Comparison of ENCODE assay signal across 27 cellular contexts in genomic region chr17:43644081-43644480, GRCh38. TPM values are rescaled to one million over a fixed set of nuclear protein-coding genes. Genes with fewer than 3 reads are reported as not detected.
"Had no signal": no experiment of that assay in that cellular context is flagged by ENCODE, and none has a peak within 500 bp of the region (broad histone marks: within the 10 kb centered on the region; RNA-seq: fewer than 3 reads in every experiment).

No MANE protein-coding gene starts in this region.

- H3K4me3 Mint-ChIP-seq: activated CD4-positive, alpha-beta T cell treated with anti-CD3 and anti-CD28 coated beads for 36 hours; brain; dendritic cell treated with granulocyte-macrophage colony-stimulating factor and Interleukin-4, amounts not matched to agents 40 ng/mL and 50 ng/mL, for 4 days; natural killer cell; stimulated activated naive B cell treated with anti-CD40 and anti-IgM and Interleukin-4, amounts not matched to agents 10 μg/mL and 1 μg/mL and 100 μg/mL, for 72 hours; type B pancreatic cell; WTC11 had no signal

- H3K36me3 ChIP-seq: esophagus muscularis mucosa, neutrophil, ovary, prostate gland, vagina had no signal

- H3K27me3 ChIP-seq: ovary, testis, vagina had no signal

- H3K36me3 Mint-ChIP-seq: brain; natural killer cell; stimulated activated naive B cell treated with anti-CD40 and anti-IgM and Interleukin-4, amounts not matched to agents 10 μg/mL and 1 μg/mL and 100 μg/mL, for 72 hours; WTC11 had no signal

- H3K27me3 Mint-ChIP-seq: type B pancreatic cell had no signal

- H3K4me1 Mint-ChIP-seq: natural killer cell; stimulated activated naive B cell treated with anti-CD40 and anti-IgM and Interleukin-4, amounts not matched to agents 10 μg/mL and 1 μg/mL and 100 μg/mL, for 72 hours had no signal

- H3K9me3 ChIP-seq: esophagus muscularis mucosa, neutrophil, ovary, prostate gland, testis, vagina had no signal

- DNase-seq: activated CD4-positive, alpha-beta T cell treated with anti-CD3 and anti-CD28 coated beads for 36 hours; activated CD4-positive, alpha-beta T cell treated with anti-CD3 and anti-CD28 coated beads, Interleukin-2, amount 50 U/mL, for 48 hours; activated naive CD4-positive, alpha-beta T cell treated with Interleukin-2 at 50 U/mL for 16 hours; activated T-cell treated with anti-CD3 and anti-CD28 coated beads, Interleukin-2, amount 50 U/mL, for 48 hours; anterior cingulate cortex; caudate nucleus; effector CD8-positive, alpha-beta T cell; glutamatergic neuron; hippocampal formation; left ventricle myocardium superior; midbrain; natural killer cell; ovary; stimulated activated CD4-positive, alpha-beta T cell treated with anti-CD3 and anti-CD28 coated beads, Interleukin-2, amount 100 ng/mL, for 48 hours; stimulated activated CD8-positive, alpha-beta memory T cell treated with anti-CD3 and anti-CD28 coated beads, Interleukin-4, amount 100 ng/mL, for 48 hours; stimulated activated naive B cell treated with anti-CD40 and anti-IgM and Interleukin-4, amounts not matched to agents 10 μg/mL and 1 μg/mL and 100 μg/mL, for 72 hours; T-helper 9 cell; testis had no signal

- H3K27ac Mint-ChIP-seq: activated CD4-positive, alpha-beta T cell treated with anti-CD3 and anti-CD28 coated beads for 36 hours; brain; dendritic cell treated with granulocyte-macrophage colony-stimulating factor and Interleukin-4, amounts not matched to agents 40 ng/mL and 50 ng/mL, for 4 days; natural killer cell; stimulated activated naive B cell treated with anti-CD40 and anti-IgM and Interleukin-4, amounts not matched to agents 10 μg/mL and 1 μg/mL and 100 μg/mL, for 72 hours; type B pancreatic cell had no signal

- H3K4me3 ChIP-seq: esophagus muscularis mucosa, ovary, prostate gland, testis, vagina had no signal

- H3K9me3 Mint-ChIP-seq: dendritic cell treated with granulocyte-macrophage colony-stimulating factor and Interleukin-4, amounts not matched to agents 40 ng/mL and 50 ng/mL, for 4 days; natural killer cell; stimulated activated naive B cell treated with anti-CD40 and anti-IgM and Interleukin-4, amounts not matched to agents 10 μg/mL and 1 μg/mL and 100 μg/mL, for 72 hours; type B pancreatic cell; WTC11 had no signal

RNA-seq across cellular contexts. Expression of gene MEOX1, which starts 17.6 kb away (rescaled TPM):
- total RNA-seq: endothelial cell of umbilical vein, WTC11 had no signal
